Comparison of ENCODE assay signal across 8 cellular contexts in genomic region chr13:33015791-33016323, GRCh38. TPM values are rescaled to one million over a fixed set of nuclear protein-coding genes. Genes with fewer than 3 reads are reported as not detected.
A peak's percentile ranks its signal among the peaks of the same experiment; 100 is the strongest.
DNase-seq lines count a peak whose midpoint lies in the region; ATAC-seq and TF ChIP-seq lines count a peak whose summit lies in the region.

No MANE protein-coding gene starts in this region.

- H3K9me3 ChIP-seq in esophagus (ENCODE audit: control insufficient read depth in 2 of 2, insufficient read depth in 1 of 2, low read depth in 1 of 2, low read length in 1 of 2), result no peaks in the 10 kb centered on the region
- H3K9me3 ChIP-seq in parathyroid adenoma (ENCODE audit: control insufficient read depth, low read length), result no peaks in the 10 kb centered on the region

- H3K36me3 ChIP-seq in esophagus (ENCODE audit: control insufficient read depth in 2 of 2, insufficient read depth in 2 of 2, low read length in 1 of 2) (no peaks in the 10 kb centered on the region), parathyroid adenoma (ENCODE audit: control insufficient read depth, insufficient read depth, low read length) (peaks cover 5% of the 10 kb centered on the region)

- peak overlapping the region in 3 of 4 donors; percentile 51 to 78 (median 60) for H3K4me3 Mint-ChIP-seq in IgD-negative memory B cell

- peak overlapping the region; percentile 94 for H3K4me2 ChIP-seq in parathyroid adenoma (ENCODE audit: low read length)

- peak; percentile 2 for DNase-seq in DMS153 treated with DMSO at 0.1 percent for 48 hours (lab: John Stamatoyannopoulos, UW; ENCODE audit: unreplicated experiment)
- no peak for DNase-seq in DMS153 (lab: John Stamatoyannopoulos, UW)
- no peak for DNase-seq in NCI-H1417 (lab: John Stamatoyannopoulos, UW)
- no peak for DNase-seq in amniotic stem cell (lab: John Stamatoyannopoulos, UW)

- H3K4me1 Mint-ChIP-seq in IgD-negative memory B cell, result peaks cover 9 to 12% (median 10%) of the 10 kb centered on the region in 3 donors

- H3K4me1 ChIP-seq in esophagus (ENCODE audit: control insufficient read depth in 2 of 2, insufficient read depth in 2 of 2, low read length in 1 of 2) (peaks cover 6 to 10% of the 10 kb centered on the region in 2 donors), parathyroid adenoma (peaks cover 4% of the 10 kb centered on the region)

- H3K27me3 ChIP-seq in esophagus (ENCODE audit: control insufficient read depth in 1 of 2, insufficient read depth in 2 of 2, low read length in 2 of 2) (no peaks in the 10 kb centered on the region), parathyroid adenoma (ENCODE audit: control insufficient read depth, insufficient read depth, low read length) (no peaks in the 10 kb centered on the region)

- TF ChIP-seq CTCF in parathyroid adenoma (IDR thresholded peaks at IDR 0.05), result no peak

- H3K9me3 Mint-ChIP-seq in IgD-negative memory B cell, result peaks cover 0 to 4% (median 0%) of the 10 kb centered on the region in 3 donors

- H2AFZ ChIP-seq in parathyroid adenoma, result peak overlapping the region; percentile 66

- no peaks in the 10 kb centered on the region for H3K36me3 Mint-ChIP-seq in IgD-negative memory B cell

- no peak for ATAC-seq in HG02885 (IDR thresholded peaks at IDR 0.05; ENCODE audit: poor library complexity, unreplicated experiment)

- WGBS in esophagus, 2 donors, result 7 to 10% methylated on average over 45 to 52 of the region's 52 CpGs

- peak overlapping the region; percentile 46 for H3K9ac ChIP-seq in parathyroid adenoma

- peak overlapping the region; percentile 16 to 55 for H3K4me3 ChIP-seq in esophagus (ENCODE audit: low read depth in 1 of 2, low read length in 2 of 2)
- H3K4me3 ChIP-seq in parathyroid adenoma (ENCODE audit: low read depth, low read length), result peak overlapping the region; percentile 88

- H3K27ac ChIP-seq in esophagus (ENCODE audit: low read depth in 2 of 2, low read length in 1 of 2) (peak overlapping the region; percentile 36 to 37), parathyroid adenoma (peak overlapping the region; percentile 95)

- no peak overlapping the region for H3K27ac Mint-ChIP-seq in IgD-negative memory B cell

- H3K27me3 Mint-ChIP-seq in IgD-negative memory B cell, result peaks cover 62% of the 10 kb centered on the region

- peaks cover 20% of the 10 kb centered on the region for H3K79me2 ChIP-seq in parathyroid adenoma

RNA-seq across cellular contexts. Expression of gene KL, which starts 0.4 kb away (rescaled TPM):
- polyA plus RNA-seq in IgD-negative memory B cell, result not detected
- under 1 TPM; 0.08 to 0.32 TPM for polyA plus RNA-seq in esophagus
